Comparison of ENCODE assay signal across 1 cellular context in genomic region chr13:30803791-30804190, GRCh38.
TF ChIP-seq lines count a peak whose summit lies in the region.

No MANE protein-coding gene starts in this region.

TF ChIP-seq in H1, 55 proteins besides CTCF, POLR2A, EP300 and RAD21 (continued from another document):
- no peak for TF ChIP-seq CHD7 (IDR thresholded peaks at IDR 0.05; ENCODE audit: insufficient replicate concordance, low read length)
